1 cellular context compared by ENCODE assay signal in the genomic region with DNA sequence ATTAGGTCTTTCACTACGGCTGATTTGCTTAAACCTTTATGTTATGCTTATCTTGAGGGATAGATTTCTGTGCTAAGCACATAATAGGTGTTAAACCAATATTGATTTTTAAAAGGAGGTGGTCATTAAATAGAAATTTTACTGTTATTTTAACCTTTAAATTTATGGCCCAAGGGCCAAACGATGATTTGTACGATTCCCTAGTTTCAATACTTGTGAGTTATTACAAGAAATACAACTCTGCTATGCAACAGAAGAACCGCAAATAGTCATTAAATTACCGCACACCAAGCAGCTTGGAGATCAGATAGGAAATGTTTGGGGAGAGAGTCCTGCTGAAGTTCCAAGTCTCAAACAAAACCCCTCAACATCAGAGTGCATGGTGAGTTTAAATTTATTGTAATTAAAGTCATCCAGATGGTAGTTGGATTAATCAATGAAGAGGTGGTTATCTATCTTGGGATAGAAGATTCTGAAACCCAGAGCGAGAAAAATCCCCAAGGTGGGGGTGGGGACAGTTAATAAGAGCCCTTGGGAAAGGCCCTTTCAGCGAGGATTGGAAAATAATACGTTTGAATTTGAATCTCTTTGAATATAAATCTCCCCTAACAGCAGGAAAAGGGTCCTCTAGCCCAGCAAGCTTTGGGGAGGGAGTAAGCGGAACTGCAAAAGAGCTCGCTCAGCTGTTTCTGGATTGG.
TF ChIP-seq lines count a peak whose summit lies in the region.

No MANE protein-coding gene starts in this region.

TF ChIP-seq in SK-N-SH, 30 proteins besides CTCF, POLR2A, EP300 and RAD21 (continued from another document):
- no peak for TF ChIP-seq PBX3 (IDR thresholded peaks at IDR 0.05)
- TF ChIP-seq FOXM1 (IDR thresholded peaks at IDR 0.05; ENCODE audit: low read depth), result no peak
- TF ChIP-seq FOSL2 (IDR thresholded peaks at IDR 0.05; ENCODE audit: borderline replicate concordance, low read depth), result no peak
- no peak for TF ChIP-seq GATA2 (CRISPR knock-in tag; IDR thresholded peaks at IDR 0.05)
- no peak for TF ChIP-seq ELF1 (IDR thresholded peaks at IDR 0.05)
- TF ChIP-seq POLR2AphosphoS5 (IDR thresholded peaks at IDR 0.05; ENCODE audit: low read depth, low read length), result no peak
- TF ChIP-seq CHD2 (IDR thresholded peaks at IDR 0.05; ENCODE audit: low read length, partially characterized antibody), result no peak
- TF ChIP-seq NRF1 (IDR thresholded peaks at IDR 0.05; ENCODE audit: low read depth, low read length), result no peak
- TF ChIP-seq, protein P1, sequence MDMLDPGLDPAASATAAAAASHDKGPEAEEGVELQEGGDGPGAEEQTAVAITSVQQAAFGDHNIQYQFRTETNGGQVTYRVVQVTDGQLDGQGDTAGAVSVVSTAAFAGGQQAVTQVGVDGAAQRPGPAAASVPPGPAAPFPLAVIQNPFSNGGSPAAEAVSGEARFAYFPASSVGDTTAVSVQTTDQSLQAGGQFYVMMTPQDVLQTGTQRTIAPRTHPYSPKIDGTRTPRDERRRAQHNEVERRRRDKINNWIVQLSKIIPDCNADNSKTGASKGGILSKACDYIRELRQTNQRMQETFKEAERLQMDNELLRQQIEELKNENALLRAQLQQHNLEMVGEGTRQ (IDR thresholded peaks at IDR 0.05; ENCODE audit: borderline replicate concordance, low read depth, low read length), result no peak
- no peak for TF ChIP-seq USF1 (IDR thresholded peaks at IDR 0.05; ENCODE audit: borderline replicate concordance, low read depth)
TF ChIP-seq in SK-N-SH: peak in this region for 0.
